8 cellular contexts compared by ENCODE assay signal in the genomic region with DNA sequence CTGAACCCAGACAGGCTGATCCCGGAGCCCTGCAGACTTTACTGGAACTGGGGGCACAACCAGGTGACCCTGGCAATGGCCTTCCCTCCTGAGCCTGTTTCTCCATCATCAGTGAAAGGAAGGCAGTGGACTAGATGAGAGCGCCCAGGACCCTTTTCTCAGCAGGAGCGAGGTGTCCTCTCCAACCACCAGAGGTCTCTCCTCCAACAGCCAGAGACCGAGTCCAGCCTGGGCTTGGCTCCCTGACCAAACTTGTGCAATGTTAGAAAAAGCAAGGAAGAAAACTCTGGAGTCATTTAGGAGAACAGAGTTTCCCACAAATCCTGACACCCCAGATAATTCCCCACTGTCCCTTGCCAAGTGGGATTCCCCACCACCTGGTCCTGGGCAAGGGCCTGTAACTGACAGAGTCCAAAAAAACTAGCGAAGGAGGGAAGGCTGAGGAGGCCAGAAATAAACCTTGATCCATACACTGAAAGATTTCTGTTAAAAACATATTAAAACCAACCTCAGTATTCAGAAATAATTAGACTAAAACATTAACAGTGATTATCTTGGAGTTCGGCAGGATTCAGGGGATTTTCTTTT. TPM values are rescaled to one million over a fixed set of nuclear protein-coding genes. Genes with fewer than 3 reads are reported as not detected.
A peak's percentile ranks its signal among the peaks of the same experiment; 100 is the strongest.
DNase-seq lines count a peak whose midpoint lies in the region; ATAC-seq and TF ChIP-seq lines count a peak whose summit lies in the region.

No MANE protein-coding gene starts in this region.

- H3K4me1 Mint-ChIP-seq in neural crest cell, result peaks cover 8% of the 10 kb centered on the region

- peak; percentile 15 for DNase-seq in COLO668 (lab: John Stamatoyannopoulos, UW; ENCODE audit: unreplicated experiment)
- peak; percentile 64 for DNase-seq in HCEC 1CT
- peak; percentile 56 for DNase-seq in SW480 (ENCODE audit: low spot score)
- peak; percentile 87 for DNase-seq in fibroblast of peridontal ligament (ENCODE audit: extremely low read depth)
- DNase-seq in neural crest cell (ENCODE audit: low read depth, low spot score), result peak; percentile 43
- no peak for DNase-seq in activated effector memory CD4-positive, alpha-beta T cell treated with Interleukin-2 at 50 U/mL for 16 hours

- no peak overlapping the region for H3K27ac Mint-ChIP-seq in neural crest cell (ENCODE audit: unreplicated experiment)

- peak; percentile 69 for TF ChIP-seq CTCF in neural crest cell (conservative IDR thresholded peaks at IDR 0.05)

- ATAC-seq in HG03135 (IDR thresholded peaks at IDR 0.05; ENCODE audit: unreplicated experiment) (no peak), HG02623 (IDR thresholded peaks at IDR 0.05; ENCODE audit: unreplicated experiment) (no peak)

- H3K36me3 Mint-ChIP-seq in neural crest cell (ENCODE audit: low read depth), result no peaks in the 10 kb centered on the region

- H3K4me3 Mint-ChIP-seq in neural crest cell, result no peak overlapping the region

- H3K9me3 Mint-ChIP-seq in neural crest cell, result no peaks in the 10 kb centered on the region

- no peaks in the 10 kb centered on the region for H3K27me3 Mint-ChIP-seq in neural crest cell (ENCODE audit: low read depth)

RNA-seq across cellular contexts. Expression of a gene that starts 9.0 kb away (rescaled TPM):
- total RNA-seq in neural crest cell, result 13.9 and 14.1 TPM in 2 replicates

RNA-seq across cellular contexts. Expression of a gene that starts 32.4 kb away (rescaled TPM):
- total RNA-seq in neural crest cell, result 92.9 and 97.4 TPM in 2 replicates

RNA-seq across cellular contexts. Expression of a gene that starts 38.1 kb away (rescaled TPM):
- not detected in 2 replicates for total RNA-seq in neural crest cell

RNA-seq across cellular contexts. Expression of a gene that starts 41.3 kb away (rescaled TPM):
- 2.9 and 3.9 TPM in 2 replicates for total RNA-seq in neural crest cell
